Comparison of ENCODE assay signal across 17 cellular contexts in genomic region chrX:13440166-13440565, GRCh38.
DNase-seq lines count a peak whose midpoint lies in the region; ATAC-seq and TF ChIP-seq lines count a peak whose summit lies in the region.
"Had no signal": no experiment of that assay in that cellular context is flagged by ENCODE, and none has a peak within 500 bp of the region (broad histone marks: within the 10 kb centered on the region; RNA-seq: fewer than 3 reads in every experiment).

No MANE protein-coding gene starts in this region.

- intact Hi-C loops in aorta (cut with DNase I) = no loop called here

- TF ChIP-seq RAD21 in SK-N-SH (IDR thresholded peaks at IDR 0.05; ENCODE audit: low read length) = no peak

- no peaks in the 10 kb centered on the region for H3K9me2 ChIP-seq in SK-N-SH

- H3K27ac ChIP-seq in SK-N-SH (ENCODE audit: low read depth in 2 of 2, low read length in 1 of 2) (no peak overlapping the region), aorta (ENCODE audit: low read depth in 1 of 2, low read length in 2 of 2) (no peak overlapping the region)
- H3K27ac ChIP-seq: BLaER1, KMS-11, RWPE1 had no signal

- no peak overlapping the region for H3K9ac ChIP-seq in SK-N-SH
- H3K9ac ChIP-seq: BLaER1, KMS-11 had no signal

- no peaks in the 10 kb centered on the region for H3K9me3 ChIP-seq in SK-N-SH
- H3K9me3 ChIP-seq in aorta (ENCODE audit: control insufficient read depth, low read length) = no peaks in the 10 kb centered on the region

- H3F3A ChIP-seq in SK-N-SH (replicated peaks; ENCODE audit: insufficient read depth) = no peaks in the 10 kb centered on the region

- no peak for TF ChIP-seq CTCF in SK-N-SH (IDR thresholded peaks at IDR 0.05)

- no peaks in the 10 kb centered on the region for H3K4me1 ChIP-seq in SK-N-SH (ENCODE audit: control insufficient read depth in 1 of 2, insufficient read depth in 2 of 2, low read depth in 1 of 2, low read length in 1 of 2)
- no peaks in the 10 kb centered on the region for H3K4me1 ChIP-seq in aorta (ENCODE audit: control insufficient read depth in 1 of 2, insufficient read depth in 2 of 2, low read length in 2 of 2)
- H3K4me1 ChIP-seq: BLaER1 had no signal

- ATAC-seq in SK-N-SH treated with all-trans-retinoic acid at 6 μM for 48 hours (0 out of 3 replicates have a peak, but pooled peaks have one; percentile 19), aorta (ENCODE audit: low FRiP score) (no peak), esophagus mucosa (no peak)
- ATAC-seq: CD8-positive, alpha-beta T cell; HepG2 had no signal

- H3K27me3 ChIP-seq in SK-N-SH (ENCODE audit: insufficient read depth) (no peaks in the 10 kb centered on the region), aorta (ENCODE audit: control insufficient read depth in 1 of 2, insufficient read depth in 2 of 2, low read length in 1 of 2) (no peaks in the 10 kb centered on the region)

- WGBS in SK-N-SH (ENCODE audit: low lambda C conversion rate) = 47% methylated on average over 2 of the region's 2 CpGs
- WGBS in aorta, 2 donors = 67 to 87% methylated on average over 2 of the region's 2 CpGs

- no peaks in the 10 kb centered on the region for H4K20me1 ChIP-seq in SK-N-SH (ENCODE audit: insufficient read depth)
- H4K20me1 ChIP-seq: BLaER1 had no signal

- DNase-seq in SK-N-SH (no peak), NCI-H82 treated with DMSO at 0.1 percent for 48 hours (lab: John Stamatoyannopoulos, UW; ENCODE audit: unreplicated experiment) (peak; percentile 38), kidney tubule cell (ENCODE audit: low spot score) (peak; percentile 9), aorta (no peak), GF-D8 (lab: John Stamatoyannopoulos, UW) (no peak), retina (no peak)
- DNase-seq: CD8-positive, alpha-beta T cell; NCI-H1092; NCI-H146; NCI-H2081 treated with DMSO at 0.1 percent for 48 hours; NCI-H2227 treated with DMSO at 0.1 percent for 48 hours had no signal

- no peak overlapping the region for H2AFZ ChIP-seq in SK-N-SH (ENCODE audit: low read depth)

- POLR2A ChIA-PET in SK-N-SH (lab: Yijun Ruan, JAX) = no interaction called here

- no peak overlapping the region for H3K4me3 ChIP-seq in SK-N-SH (ENCODE audit: low read depth in 2 of 2, low read length in 1 of 2)
- no peak overlapping the region for H3K4me3 ChIP-seq in aorta (ENCODE audit: low read length in 2 of 2)
- H3K4me3 ChIP-seq: BLaER1 had no signal

- no peaks in the 10 kb centered on the region for H3K79me2 ChIP-seq in SK-N-SH (ENCODE audit: insufficient read depth)

- CTCF ChIA-PET in SK-N-SH (lab: Yijun Ruan, JAX) = no interaction called here

- TF ChIP-seq EP300 in SK-N-SH (IDR thresholded peaks at IDR 0.05; ENCODE audit: borderline replicate concordance in 1 of 2, low read depth in 1 of 2, low read length in 1 of 2) = no peak

- H3K36me3 ChIP-seq in SK-N-SH (replicated peaks in 1 of 2; ENCODE audit: control insufficient read depth in 1 of 2, insufficient read depth in 2 of 2, low read length in 1 of 2) = no peaks in the 10 kb centered on the region
- H3K36me3 ChIP-seq in aorta (ENCODE audit: control insufficient read depth in 1 of 2, insufficient read depth in 2 of 2, low read length in 1 of 2) = no peaks in the 10 kb centered on the region
- H3K36me3 ChIP-seq: BLaER1 had no signal

- no peak overlapping the region for H3K4me2 ChIP-seq in SK-N-SH
- H3K4me2 ChIP-seq: BLaER1, KMS-11 had no signal

TF ChIP-seq in SK-N-SH treated with all-trans-retinoic acid at 6 μM for 48 hours, 23 proteins besides CTCF, POLR2A, EP300 and RAD21 (continues in another document):
- TF ChIP-seq, protein P1, sequence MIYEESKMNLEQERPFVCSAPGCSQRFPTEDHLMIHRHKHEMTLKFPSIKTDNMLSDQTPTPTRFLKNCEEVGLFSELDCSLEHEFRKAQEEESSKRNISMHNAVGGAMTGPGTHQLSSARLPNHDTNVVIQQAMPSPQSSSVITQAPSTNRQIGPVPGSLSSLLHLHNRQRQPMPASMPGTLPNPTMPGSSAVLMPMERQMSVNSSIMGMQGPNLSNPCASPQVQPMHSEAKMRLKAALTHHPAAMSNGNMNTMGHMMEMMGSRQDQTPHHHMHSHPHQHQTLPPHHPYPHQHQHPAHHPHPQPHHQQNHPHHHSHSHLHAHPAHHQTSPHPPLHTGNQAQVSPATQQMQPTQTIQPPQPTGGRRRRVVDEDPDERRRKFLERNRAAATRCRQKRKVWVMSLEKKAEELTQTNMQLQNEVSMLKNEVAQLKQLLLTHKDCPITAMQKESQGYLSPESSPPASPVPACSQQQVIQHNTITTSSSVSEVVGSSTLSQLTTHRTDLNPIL (CRISPR knock-in tag; IDR thresholded peaks at IDR 0.05; ENCODE audit: low read depth) = no peak
- TF ChIP-seq GLIS3 (CRISPR knock-in tag; IDR thresholded peaks at IDR 0.05) (no peak), ZNF8 (CRISPR knock-in tag; IDR thresholded peaks at IDR 0.05) (no peak), ZNF70 (CRISPR knock-in tag; IDR thresholded peaks at IDR 0.05) (no peak), ZNF565 (CRISPR knock-in tag; conservative IDR thresholded peaks at IDR 0.05; ENCODE audit: low read depth) (no peak), OSR1 (CRISPR knock-in tag; IDR thresholded peaks at IDR 0.05) (no peak), ZFP3 (CRISPR knock-in tag; IDR thresholded peaks at IDR 0.05) (no peak), CSDC2 (CRISPR knock-in tag; IDR thresholded peaks at IDR 0.05) (no peak), PATZ1 (CRISPR knock-in tag; IDR thresholded peaks at IDR 0.05; ENCODE audit: borderline replicate concordance) (no peak), RARB (CRISPR knock-in tag; IDR thresholded peaks at IDR 0.05) (no peak), BACH2 (CRISPR knock-in tag; IDR thresholded peaks at IDR 0.05; ENCODE audit: borderline replicate concordance) (no peak)

TF ChIP-seq in SK-N-SH, 30 proteins besides CTCF, POLR2A, EP300 and RAD21:
- TF ChIP-seq ELF1 (IDR thresholded peaks at IDR 0.05) (no peak), MXI1 (IDR thresholded peaks at IDR 0.05; ENCODE audit: low read depth, low read length) (no peak), USF1 (IDR thresholded peaks at IDR 0.05; ENCODE audit: borderline replicate concordance, low read depth) (no peak), NRF1 (IDR thresholded peaks at IDR 0.05; ENCODE audit: low read depth, low read length) (no peak), EZH2phosphoT487 (IDR thresholded peaks at IDR 0.05; ENCODE audit: borderline replicate concordance, low read depth) (no peak), SIN3A (IDR thresholded peaks at IDR 0.05; ENCODE audit: borderline replicate concordance, low read depth, low read length) (no peak), RCOR1 (IDR thresholded peaks at IDR 0.05; ENCODE audit: low read length) (no peak), TCF12 (IDR thresholded peaks at IDR 0.05) (no peak), FOXM1 (IDR thresholded peaks at IDR 0.05; ENCODE audit: low read depth) (no peak), JUND (IDR thresholded peaks at IDR 0.05) (no peak), POLR2AphosphoS5 (IDR thresholded peaks at IDR 0.05; ENCODE audit: low read depth, low read length) (no peak), FOXJ3 (CRISPR knock-in tag; IDR thresholded peaks at IDR 0.05) (no peak)
- TF ChIP-seq, protein P2, sequence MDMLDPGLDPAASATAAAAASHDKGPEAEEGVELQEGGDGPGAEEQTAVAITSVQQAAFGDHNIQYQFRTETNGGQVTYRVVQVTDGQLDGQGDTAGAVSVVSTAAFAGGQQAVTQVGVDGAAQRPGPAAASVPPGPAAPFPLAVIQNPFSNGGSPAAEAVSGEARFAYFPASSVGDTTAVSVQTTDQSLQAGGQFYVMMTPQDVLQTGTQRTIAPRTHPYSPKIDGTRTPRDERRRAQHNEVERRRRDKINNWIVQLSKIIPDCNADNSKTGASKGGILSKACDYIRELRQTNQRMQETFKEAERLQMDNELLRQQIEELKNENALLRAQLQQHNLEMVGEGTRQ (IDR thresholded peaks at IDR 0.05; ENCODE audit: borderline replicate concordance, low read depth, low read length) = no peak
- TF ChIP-seq, protein P3, sequence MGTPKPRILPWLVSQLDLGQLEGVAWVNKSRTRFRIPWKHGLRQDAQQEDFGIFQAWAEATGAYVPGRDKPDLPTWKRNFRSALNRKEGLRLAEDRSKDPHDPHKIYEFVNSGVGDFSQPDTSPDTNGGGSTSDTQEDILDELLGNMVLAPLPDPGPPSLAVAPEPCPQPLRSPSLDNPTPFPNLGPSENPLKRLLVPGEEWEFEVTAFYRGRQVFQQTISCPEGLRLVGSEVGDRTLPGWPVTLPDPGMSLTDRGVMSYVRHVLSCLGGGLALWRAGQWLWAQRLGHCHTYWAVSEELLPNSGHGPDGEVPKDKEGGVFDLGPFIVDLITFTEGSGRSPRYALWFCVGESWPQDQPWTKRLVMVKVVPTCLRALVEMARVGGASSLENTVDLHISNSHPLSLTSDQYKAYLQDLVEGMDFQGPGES (IDR thresholded peaks at IDR 0.05; ENCODE audit: low read depth, low read length) = no peak

Comparison
In these comparisons a context has a peak if more than half of its experiments do, and no peak if none do; other contexts are left out.
1. DNase-seq: peak in NCI-H82 treated with DMSO at 0.1 percent for 48 hours (single experiment) and kidney tubule cell (single experiment); none in SK-N-SH (single experiment), aorta (0 of 2), GF-D8 (single experiment) and retina (single experiment).